In the genomic region with DNA sequence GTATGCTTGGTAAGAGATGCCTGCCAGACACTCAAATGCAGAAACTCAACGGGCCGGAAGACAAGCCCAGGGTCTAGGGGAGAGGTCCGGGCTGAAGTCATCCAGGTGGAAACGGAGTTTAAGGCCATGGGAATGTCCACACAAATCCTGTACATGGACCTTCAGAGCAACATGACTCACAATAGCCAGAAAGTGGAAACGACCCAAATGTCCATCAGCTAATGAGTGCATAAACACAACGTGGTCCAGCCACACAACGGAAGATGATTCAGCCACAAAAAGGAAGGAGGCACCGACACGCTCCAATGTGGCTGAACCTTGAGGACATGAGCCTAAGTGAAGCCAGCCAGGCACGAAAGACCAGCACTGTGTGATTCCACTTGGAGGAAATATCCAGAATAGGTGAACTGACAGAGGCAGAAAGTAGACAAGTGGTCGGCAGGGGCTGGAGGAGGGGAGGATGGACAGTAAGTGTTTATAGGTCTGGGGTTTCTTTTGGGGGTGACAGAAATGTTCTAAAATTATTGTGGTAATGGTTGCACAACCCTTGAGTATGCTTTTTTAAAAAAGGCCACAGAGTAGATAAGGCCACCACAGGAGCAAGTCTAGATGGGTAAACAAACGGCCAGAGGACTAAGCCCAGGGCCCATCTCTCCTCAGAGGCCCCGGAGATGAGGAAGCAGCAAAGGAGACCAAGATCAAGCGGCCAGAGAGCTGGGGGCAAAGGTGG, we compare ENCODE assay signal across 7 cellular contexts.
DNase-seq lines count a peak whose midpoint lies in the region; ATAC-seq and TF ChIP-seq lines count a peak whose summit lies in the region.

No MANE protein-coding gene starts in this region.

- no peak overlapping the region for H3K56ac ChIP-seq in H9 (ENCODE audit: insufficient read length, low read depth, low read length)

- no peak overlapping the region for H3K23ac ChIP-seq in H9 (ENCODE audit: insufficient read length, low read depth, low read length)

- no peak overlapping the region for H3K4me2 ChIP-seq in H9 (ENCODE audit: insufficient read depth, insufficient read length, low read length)

- H4K20me1 ChIP-seq in H9 (ENCODE audit: control insufficient read depth, insufficient read depth, insufficient read length) = no peaks in the 10 kb centered on the region

- no peak overlapping the region for H4K5ac ChIP-seq in H9 (ENCODE audit: insufficient read length, low read depth, low read length)

- H3K27me3 ChIP-seq in H9 (ENCODE audit: insufficient read depth, low read length) = no peaks in the 10 kb centered on the region
- no peaks in the 10 kb centered on the region for H3K27me3 ChIP-seq in right atrium auricular region
- no peaks in the 10 kb centered on the region for H3K27me3 ChIP-seq in effector memory CD4-positive, alpha-beta T cell (replicated peaks; ENCODE audit: control insufficient read depth, insufficient read depth, low read length, poor library complexity, severe bottlenecking)

- peak overlapping the region; percentile 8 for H3T11ph ChIP-seq in H9 (ENCODE audit: low read length)

- no peak overlapping the region for H3K4me3 Mint-ChIP-seq in H9
- no peak overlapping the region for H3K4me3 Mint-ChIP-seq in activated CD8-positive, alpha-beta T cell treated with anti-CD3 and anti-CD28 coated beads, Interleukin-2, amount 10 ng/mL, durations not matched to agents 7 days and 5 days

- no CpG with 5 or more reads among the region's 14 CpGs for WGBS in H9 (ENCODE audit: extremely low coverage, insufficient read length, low lambda C conversion rate)

- H3K4me1 ChIP-seq in H9 (ENCODE audit: insufficient read depth, low read length) (no peaks in the 10 kb centered on the region), right atrium auricular region (peaks cover 0 to 25% of the 10 kb centered on the region in 2 donors)
- H3K4me1 ChIP-seq in effector memory CD4-positive, alpha-beta T cell (ENCODE audit: control insufficient read depth, insufficient read depth, low read length, poor library complexity, severe bottlenecking) = peaks cover 41% of the 10 kb centered on the region

- no peak overlapping the region for H2BK12ac ChIP-seq in H9 (ENCODE audit: insufficient read length, low read depth, low read length)

- no peaks in the 10 kb centered on the region for H3K9me3 ChIP-seq in H9 (ENCODE audit: control insufficient read depth, low read depth, low read length)
- H3K9me3 ChIP-seq in right atrium auricular region = no peaks in the 10 kb centered on the region
- H3K9me3 ChIP-seq in effector memory CD4-positive, alpha-beta T cell (ENCODE audit: control insufficient read depth, low read length) = no peaks in the 10 kb centered on the region

- H2BK15ac ChIP-seq in H9 (ENCODE audit: low read depth, low read length) = no peak overlapping the region

- no peak overlapping the region for H2AK5ac ChIP-seq in H9 (ENCODE audit: insufficient read length, low read length)

- no peak for ATAC-seq in activated CD8-positive, alpha-beta T cell treated with anti-CD3 and anti-CD28 coated beads, Interleukin-2, amount 10 ng/mL, durations not matched to agents 7 days and 5 days

- POLR2A ChIA-PET in activated CD8-positive, alpha-beta T cell treated with anti-CD3 and anti-CD28 coated beads, Interleukin-2, amount 10 ng/mL, durations not matched to agents 7 days and 5 days (lab: Charles Lee) = interaction anchor here (0.8 to 1.6 kb wide), 5 partner anchors 15 to 96 kb away, joined by 3 to 6 read pairs (median 4); no protein-coding TSS in a partner anchor

- H3K23me2 ChIP-seq in H9 (ENCODE audit: insufficient read length, low read depth, low read length, poor library complexity, severe bottlenecking) = no peaks in the 10 kb centered on the region

- H4K8ac ChIP-seq in H9 (replicated peaks; ENCODE audit: insufficient read length, low read depth, low read length) = no peak overlapping the region

- H4K91ac ChIP-seq in H9 (ENCODE audit: insufficient read length, low read depth, low read length) = no peak overlapping the region

- TF ChIP-seq CTCF in H9 (conservative IDR thresholded peaks at IDR 0.05) (no peak), right atrium auricular region (IDR thresholded peaks at IDR 0.05) (no peak)

- CTCF ChIA-PET in activated CD8-positive, alpha-beta T cell treated with anti-CD3 and anti-CD28 coated beads, Interleukin-2, amount 10 ng/mL, durations not matched to agents 7 days and 5 days (lab: Charles Lee) = interaction anchor here (0.8 kb wide), 1 partner anchor 16 kb away, joined by 3 read pairs; no protein-coding TSS in a partner anchor

- H3K27ac Mint-ChIP-seq in H9 = peak overlapping the region in 2 of 3 experiments; percentile 50 to 62; a peak in 3 of 7 replicates
- peak overlapping the region; percentile 89 for H3K27ac Mint-ChIP-seq in activated CD8-positive, alpha-beta T cell treated with anti-CD3 and anti-CD28 coated beads, Interleukin-2, amount 10 ng/mL, durations not matched to agents 7 days and 5 days

- H3K36me3 Mint-ChIP-seq in H9 (ENCODE audit: insufficient read depth in 1 of 3, low read depth in 3 of 3) = peaks cover 0 to 5% (median 0%) of the 10 kb centered on the region in 3 experiments; a peak in 2 of 7 replicates
- peaks cover 87% of the 10 kb centered on the region for H3K36me3 Mint-ChIP-seq in activated CD8-positive, alpha-beta T cell treated with anti-CD3 and anti-CD28 coated beads, Interleukin-2, amount 10 ng/mL, durations not matched to agents 7 days and 5 days (ENCODE audit: low read depth)

- no peak overlapping the region for H2BK5ac ChIP-seq in H9 (ENCODE audit: insufficient read length, low read length)

- H3K27ac ChIP-seq in H9 (ENCODE audit: insufficient read length, low read depth, low read length) (no peak overlapping the region), right atrium auricular region (peak overlapping the region; percentile 36 to 64), substantia nigra (ENCODE audit: low read depth, low read length, poor library complexity, severe bottlenecking) (peak overlapping the region; percentile 96)
- H3K27ac ChIP-seq in effector memory CD4-positive, alpha-beta T cell (ENCODE audit: insufficient read depth, low read length, poor library complexity, severe bottlenecking) = no peak overlapping the region

- no peaks in the 10 kb centered on the region for H3K9me3 Mint-ChIP-seq in H9
- H3K9me3 Mint-ChIP-seq in activated CD8-positive, alpha-beta T cell treated with anti-CD3 and anti-CD28 coated beads, Interleukin-2, amount 10 ng/mL, durations not matched to agents 7 days and 5 days (ENCODE audit: insufficient read depth) = no peaks in the 10 kb centered on the region

- H2AFZ ChIP-seq in H9 (ENCODE audit: low read length) = no peak overlapping the region

- H3K9ac ChIP-seq in H9 (ENCODE audit: extremely low read depth, insufficient read length, low read length) = no peak overlapping the region

- H3K36me3 ChIP-seq in right atrium auricular region = no peaks in the 10 kb centered on the region
- H3K36me3 ChIP-seq in effector memory CD4-positive, alpha-beta T cell (ENCODE audit: control insufficient read depth, insufficient read depth, low read length) = peaks cover 40% of the 10 kb centered on the region

- DNase-seq in H9 = no peak
- no peak for DNase-seq in activated CD8-positive, alpha-beta T cell treated with anti-CD3 and anti-CD28 coated beads, Interleukin-2, amount 10 ng/mL, durations not matched to agents 7 days and 5 days
- peak; percentile 60 for DNase-seq in right atrium auricular region (ENCODE audit: low spot score)
- peak in 24 of 49 donors; percentile 22 to 67 (median 46) for DNase-seq in substantia nigra (lab: John Stamatoyannopoulos, UW)
- DNase-seq in activated effector memory CD4-positive, alpha-beta T cell treated with Interleukin-2 at 50 U/mL for 16 hours = no peak
- no peak for DNase-seq in effector memory CD4-positive, alpha-beta T cell
- DNase-seq in NCI-H345 (lab: John Stamatoyannopoulos, UW) = no peak

- H2BK120ac ChIP-seq in H9 (ENCODE audit: low read depth, low read length, poor library complexity, severe bottlenecking) = no peak overlapping the region

- no peak overlapping the region; the same call in 1 of the 2 replicates for H3K4ac ChIP-seq in H9 (ENCODE audit: low read depth, low read length)

- H3K14ac ChIP-seq in H9 (ENCODE audit: insufficient read depth, low read length) = no peak overlapping the region

- peaks cover 5 to 24% of the 10 kb centered on the region in 2 experiments; a peak in 3 of 4 replicates for H3K4me1 Mint-ChIP-seq in H9
- peaks cover 94% of the 10 kb centered on the region for H3K4me1 Mint-ChIP-seq in activated CD8-positive, alpha-beta T cell treated with anti-CD3 and anti-CD28 coated beads, Interleukin-2, amount 10 ng/mL, durations not matched to agents 7 days and 5 days (ENCODE audit: low read depth)

- H3K79me2 ChIP-seq in H9 (ENCODE audit: insufficient read depth, low read length) = no peaks in the 10 kb centered on the region

- no peak overlapping the region for H2BK20ac ChIP-seq in H9 (ENCODE audit: low read depth, low read length, poor library complexity, severe bottlenecking)

- H3K4me3 ChIP-seq in right atrium auricular region = no peak overlapping the region
- H3K4me3 ChIP-seq in effector memory CD4-positive, alpha-beta T cell (ENCODE audit: insufficient read depth, low read depth, low read length, poor library complexity, severe bottlenecking) = no peak overlapping the region

- peaks cover 3% of the 10 kb centered on the region for H3K27me3 Mint-ChIP-seq in H9 (ENCODE audit: low read depth)
- H3K27me3 Mint-ChIP-seq in activated CD8-positive, alpha-beta T cell treated with anti-CD3 and anti-CD28 coated beads, Interleukin-2, amount 10 ng/mL, durations not matched to agents 7 days and 5 days (ENCODE audit: low read depth) = no peaks in the 10 kb centered on the region

- no peaks in the 10 kb centered on the region for H3K79me1 ChIP-seq in H9 (ENCODE audit: insufficient read depth, low read depth, low read length, poor library complexity, severe bottlenecking)

- H3K18ac ChIP-seq in H9 (ENCODE audit: insufficient read length, low read depth, low read length) = peak overlapping the region; percentile 25

Comparison
In these comparisons a context has a peak if more than half of its experiments do, and no peak if none do; other contexts are left out.
1. H3K27ac ChIP-seq: peak in right atrium auricular region (2 of 2) and substantia nigra (single experiment); none in H9 (single experiment) and effector memory CD4-positive, alpha-beta T cell (single experiment).